ENCODE assay signal across 15 cellular contexts in the genomic region with DNA sequence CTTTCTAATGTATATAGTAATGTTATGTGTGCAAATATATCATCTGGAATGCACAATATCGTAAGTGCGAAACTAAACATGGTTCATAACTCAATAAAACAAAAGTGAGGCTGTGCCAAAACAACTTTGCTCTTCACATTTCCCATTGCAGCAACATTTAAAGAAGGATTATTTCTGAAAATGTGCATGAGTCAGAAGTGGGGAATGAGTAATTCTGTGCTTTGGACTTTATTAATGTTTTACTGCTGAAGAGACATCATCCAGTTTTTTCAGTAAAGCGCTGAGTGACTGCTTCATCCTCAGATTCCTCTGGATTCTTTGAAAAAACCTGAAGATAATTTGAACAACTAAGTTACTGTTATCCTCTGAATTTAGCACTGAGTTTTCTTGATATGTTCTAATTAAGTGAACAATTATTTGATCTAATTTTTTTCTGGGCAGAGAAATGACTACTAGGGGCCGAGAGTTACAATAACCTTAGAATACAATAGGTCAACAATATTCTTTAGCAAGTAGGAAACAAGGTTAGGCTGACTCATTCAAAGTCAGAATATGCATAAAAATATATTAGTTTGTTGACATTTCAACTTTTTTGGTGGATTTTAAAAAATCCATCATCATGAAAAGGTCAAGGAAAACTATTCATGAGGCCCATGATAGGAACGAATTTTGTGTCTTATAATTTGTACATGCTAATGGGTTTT. TPM values are rescaled to one million over a fixed set of nuclear protein-coding genes. Genes with fewer than 3 reads are reported as not detected.
DNase-seq lines count a peak whose midpoint lies in the region; ATAC-seq and TF ChIP-seq lines count a peak whose summit lies in the region.
"Had no signal": no experiment of that assay in that cellular context is flagged by ENCODE, and none has a peak within 500 bp of the region (broad histone marks: within the 10 kb centered on the region; RNA-seq: fewer than 3 reads in every experiment).

No MANE protein-coding gene starts in this region.

- no peak for TF ChIP-seq CTCF in retinal pigment epithelial cell (conservative IDR thresholded peaks at IDR 0.05; ENCODE audit: low read depth, low read length)
- no peak for TF ChIP-seq CTCF in GM20000 (IDR thresholded peaks at IDR 0.05; ENCODE audit: extremely low read depth, missing control alignments)

- H3K4me3 ChIP-seq in retinal pigment epithelial cell (ENCODE audit: low read length) = no peak overlapping the region
- H3K4me3 ChIP-seq: esophagus muscularis mucosa, MG63, stomach had no signal

- peak; percentile 76 for ATAC-seq in SK-N-SH treated with all-trans-retinoic acid at 6 μM for 48 hours
- ATAC-seq: naive thymus-derived CD4-positive, alpha-beta T cell; sciatic nerve had no signal

- peak; percentile 39 for DNase-seq in GM04503 (ENCODE audit: low read depth)
- peak; percentile 79 for DNase-seq in fibroblast of peridontal ligament (ENCODE audit: extremely low read depth)
- peak; percentile 62 for DNase-seq in retinal pigment epithelial cell (ENCODE audit: low read depth)
- DNase-seq in NCI-H1092 treated with DMSO at 0.1 percent for 48 hours (lab: John Stamatoyannopoulos, UW) = no peak
- DNase-seq in KG1 (lab: John Stamatoyannopoulos, UW) = no peak
- no peak for DNase-seq in HT-29 (ENCODE audit: low spot score)
- DNase-seq in GM20000 (ENCODE audit: low spot score) = no peak
- DNase-seq: activated CD4-positive, alpha-beta T cell treated with anti-CD3 and anti-CD28 coated beads, Interleukin-2, amount 10 ng/mL, durations not matched to agents 7 days and 5 days; Calu3; MG63; naive thymus-derived CD4-positive, alpha-beta T cell; stomach had no signal

TF ChIP-seq in SK-N-SH treated with all-trans-retinoic acid at 6 μM for 48 hours, 23 proteins besides CTCF, POLR2A, EP300 and RAD21:
- TF ChIP-seq PPARA (CRISPR knock-in tag; IDR thresholded peaks at IDR 0.05; ENCODE audit: borderline replicate concordance) = no peak
- TF ChIP-seq, protein P1, sequence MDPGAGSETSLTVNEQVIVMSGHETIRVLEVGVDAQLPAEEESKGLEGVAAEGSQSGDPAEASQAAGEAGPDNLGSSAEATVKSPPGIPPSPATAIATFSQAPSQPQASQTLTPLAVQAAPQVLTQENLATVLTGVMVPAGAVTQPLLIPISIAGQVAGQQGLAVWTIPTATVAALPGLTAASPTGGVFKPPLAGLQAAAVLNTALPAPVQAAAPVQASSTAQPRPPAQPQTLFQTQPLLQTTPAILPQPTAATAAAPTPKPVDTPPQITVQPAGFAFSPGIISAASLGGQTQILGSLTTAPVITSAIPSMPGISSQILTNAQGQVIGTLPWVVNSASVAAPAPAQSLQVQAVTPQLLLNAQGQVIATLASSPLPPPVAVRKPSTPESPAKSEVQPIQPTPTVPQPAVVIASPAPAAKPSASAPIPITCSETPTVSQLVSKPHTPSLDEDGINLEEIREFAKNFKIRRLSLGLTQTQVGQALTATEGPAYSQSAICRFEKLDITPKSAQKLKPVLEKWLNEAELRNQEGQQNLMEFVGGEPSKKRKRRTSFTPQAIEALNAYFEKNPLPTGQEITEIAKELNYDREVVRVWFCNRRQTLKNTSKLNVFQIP (CRISPR knock-in tag; IDR thresholded peaks at IDR 0.05; ENCODE audit: borderline replicate concordance, low read depth) = no peak
- peak; percentile 53 for TF ChIP-seq ISL1 (CRISPR knock-in tag; IDR thresholded peaks at IDR 0.05)

RNA-seq across cellular contexts. Expression of gene PLCL2, which starts 20.0 kb away (rescaled TPM):
- 2.5 and 3.0 TPM in 2 replicates for total RNA-seq in HT-29 (2014; rRNA removed; shearing (Covaris generic))

Comparison
In these comparisons a context has a peak if more than half of its experiments do, and no peak if none do; other contexts are left out.
1. DNase-seq: peak in GM04503 (single experiment), fibroblast of peridontal ligament (single experiment) and retinal pigment epithelial cell (single experiment); none in NCI-H1092 treated with DMSO at 0.1 percent for 48 hours (single experiment), KG1 (single experiment), HT-29 (single experiment) and GM20000 (single experiment).